ENCODE assay signal across 8 cellular contexts in the genomic region with DNA sequence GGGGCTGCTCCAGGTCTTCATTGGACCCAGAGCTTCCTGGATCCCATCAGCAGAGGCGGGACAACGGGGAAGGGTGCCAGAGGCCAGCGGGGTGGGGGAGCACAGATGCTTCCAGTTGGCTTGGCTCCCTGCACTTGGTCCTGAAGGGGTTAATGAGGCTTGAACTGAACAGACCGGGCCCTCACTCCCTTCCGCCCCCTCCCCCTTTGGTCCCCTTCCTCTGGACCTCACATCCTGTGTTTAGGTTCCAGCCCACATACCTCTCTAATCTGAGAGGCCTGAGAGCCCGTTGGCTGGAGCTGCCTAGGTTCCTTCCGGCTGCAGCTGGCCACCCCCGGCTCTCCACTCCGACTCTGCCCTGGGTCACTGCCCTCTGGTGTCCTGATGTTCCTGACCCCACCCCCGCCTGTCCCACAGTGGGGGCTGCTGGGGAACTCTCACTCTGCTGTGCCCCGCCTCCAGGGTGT. TPM values are rescaled to one million over a fixed set of nuclear protein-coding genes. Genes with fewer than 3 reads are reported as not detected.
DNase-seq lines count a peak whose midpoint lies in the region; ATAC-seq and TF ChIP-seq lines count a peak whose summit lies in the region.

No MANE protein-coding gene starts in this region.

- H3K27ac Mint-ChIP-seq in neural progenitor cell, result peak overlapping the region; percentile 69

- peaks cover 44% of the 10 kb centered on the region for H3F3A ChIP-seq in neural progenitor cell (ENCODE audit: low read depth)

- H3K4me3 ChIP-seq in BJ (ENCODE audit: low read depth, low read length) (peak overlapping the region; percentile 18), RWPE2 (ENCODE audit: severe bottlenecking) (no peak overlapping the region), neural progenitor cell (no peak overlapping the region)

- no peak for TF ChIP-seq CTCF in BJ (IDR thresholded peaks at IDR 0.05; ENCODE audit: insufficient read depth, low read depth, low read length)
- peak; percentile 5 for TF ChIP-seq CTCF in RWPE2 (IDR thresholded peaks at IDR 0.05; ENCODE audit: poor library complexity, severe bottlenecking)
- TF ChIP-seq CTCF in neural progenitor cell (IDR thresholded peaks at IDR 0.05), result no peak

- H4K20me1 ChIP-seq in neural progenitor cell (ENCODE audit: low read depth), result peaks cover 24% of the 10 kb centered on the region

- DNase-seq in BJ (ENCODE audit: low read depth) (no peak), RWPE2 (ENCODE audit: low spot score) (no peak), fibroblast of peridontal ligament (ENCODE audit: extremely low read depth) (peak; percentile 44), neural progenitor cell (ENCODE audit: low spot score) (no peak), NCI-H82 (lab: John Stamatoyannopoulos, UW) (no peak), NCI-H510A (lab: John Stamatoyannopoulos, UW) (no peak), NCI-H748 treated with DMSO at 0.1 percent for 48 hours (lab: John Stamatoyannopoulos, UW) (no peak)

- peaks cover 21% of the 10 kb centered on the region for H3K36me3 ChIP-seq in BJ (ENCODE audit: control insufficient read depth, insufficient read depth, low read length)
- peaks cover 35% of the 10 kb centered on the region for H3K36me3 ChIP-seq in RWPE2 (ENCODE audit: low read depth)
- no peaks in the 10 kb centered on the region for H3K36me3 ChIP-seq in neural progenitor cell

- peaks cover 33% of the 10 kb centered on the region for H3K79me2 ChIP-seq in neural progenitor cell (ENCODE audit: low read depth)

- H2AFZ ChIP-seq in neural progenitor cell (replicated peaks), result no peak overlapping the region

- peak overlapping the region; percentile 72 for H3K4me3 Mint-ChIP-seq in neural progenitor cell

- POLR2A ChIA-PET in BJ (lab: Charles Lee), result interaction anchor here (0.6 to 2.0 kb wide), 5 partner anchors 31 to 634 kb away, joined by 3 to 16 read pairs (median 4); no protein-coding TSS in a partner anchor

- ATAC-seq in RWPE2 (ENCODE audit: low read depth), result no peak
- no peak for ATAC-seq in GM19035 (IDR thresholded peaks at IDR 0.05; ENCODE audit: unreplicated experiment)

- H3K27me3 Mint-ChIP-seq in neural progenitor cell (ENCODE audit: insufficient read depth, low read depth), result peaks cover 12% of the 10 kb centered on the region

- H3K27ac ChIP-seq in RWPE2 (ENCODE audit: poor library complexity, severe bottlenecking) (peak overlapping the region; percentile 100), neural progenitor cell (no peak overlapping the region)

- H3K9me3 Mint-ChIP-seq in neural progenitor cell, result no peaks in the 10 kb centered on the region

- peaks cover 78% of the 10 kb centered on the region for H3K4me1 Mint-ChIP-seq in neural progenitor cell

- no peak overlapping the region for H3K4me2 ChIP-seq in neural progenitor cell

- no peaks in the 10 kb centered on the region for H3K27me3 ChIP-seq in BJ (ENCODE audit: control insufficient read depth, insufficient read depth, low read length)
- no peaks in the 10 kb centered on the region for H3K27me3 ChIP-seq in RWPE2 (ENCODE audit: insufficient read depth, poor library complexity, severe bottlenecking)
- no peaks in the 10 kb centered on the region for H3K27me3 ChIP-seq in neural progenitor cell

- peaks cover 5% of the 10 kb centered on the region for H3K36me3 Mint-ChIP-seq in neural progenitor cell

- no peaks in the 10 kb centered on the region for H3K9me3 ChIP-seq in RWPE2 (ENCODE audit: severe bottlenecking)
- no peaks in the 10 kb centered on the region for H3K9me3 ChIP-seq in neural progenitor cell (ENCODE audit: low read depth)

- H3K4me1 ChIP-seq in RWPE2 (ENCODE audit: insufficient read depth, poor library complexity, severe bottlenecking) (peaks cover 36% of the 10 kb centered on the region), neural progenitor cell (peaks cover 55% of the 10 kb centered on the region)

- CTCF ChIA-PET in BJ (lab: Yijun Ruan, JAX), result interaction anchor here (0.7 to 16.9 kb wide), 29 partner anchors 8 to 573 kb away, joined by 3 to 335 read pairs (median 4); a partner anchor contains a TSS

- H3K9ac ChIP-seq in neural progenitor cell, result no peak overlapping the region

RNA-seq across cellular contexts. Expression of a gene that starts 32.3 kb away (rescaled TPM):
- polyA plus RNA-seq in BJ (2011; rRNA removed), result 171 and 251 TPM in 2 replicates
- polyA minus RNA-seq in BJ (2011; rRNA and poly(A)+ RNA removed), result 95.6 and 169 TPM in 2 replicates
- 82.4 and 133 TPM in 2 replicates for total RNA-seq in neural progenitor cell (ENCODE audit: low replicate concordance)

RNA-seq across cellular contexts. Expression of a gene that starts 32.9 kb away (rescaled TPM):
- polyA plus RNA-seq in BJ (2011; rRNA removed), result 29.3 and 61.2 TPM in 2 replicates
- 33.2 and 37.6 TPM in 2 replicates for polyA minus RNA-seq in BJ (2011; rRNA and poly(A)+ RNA removed)
- 10.1 and 19.3 TPM in 2 replicates for total RNA-seq in neural progenitor cell (ENCODE audit: low replicate concordance)

RNA-seq across cellular contexts. Expression of a gene that starts 34.6 kb away (rescaled TPM):
- polyA plus RNA-seq in BJ (2011; rRNA removed), result 7.3 and 8.7 TPM in 2 replicates
- polyA minus RNA-seq in BJ (2011; rRNA and poly(A)+ RNA removed), result 8.4 and 12.2 TPM in 2 replicates
- total RNA-seq in neural progenitor cell (ENCODE audit: low replicate concordance), result 12.2 and 32.7 TPM in 2 replicates
